ENCODE assay signal across 1 cellular context in the genomic region with DNA sequence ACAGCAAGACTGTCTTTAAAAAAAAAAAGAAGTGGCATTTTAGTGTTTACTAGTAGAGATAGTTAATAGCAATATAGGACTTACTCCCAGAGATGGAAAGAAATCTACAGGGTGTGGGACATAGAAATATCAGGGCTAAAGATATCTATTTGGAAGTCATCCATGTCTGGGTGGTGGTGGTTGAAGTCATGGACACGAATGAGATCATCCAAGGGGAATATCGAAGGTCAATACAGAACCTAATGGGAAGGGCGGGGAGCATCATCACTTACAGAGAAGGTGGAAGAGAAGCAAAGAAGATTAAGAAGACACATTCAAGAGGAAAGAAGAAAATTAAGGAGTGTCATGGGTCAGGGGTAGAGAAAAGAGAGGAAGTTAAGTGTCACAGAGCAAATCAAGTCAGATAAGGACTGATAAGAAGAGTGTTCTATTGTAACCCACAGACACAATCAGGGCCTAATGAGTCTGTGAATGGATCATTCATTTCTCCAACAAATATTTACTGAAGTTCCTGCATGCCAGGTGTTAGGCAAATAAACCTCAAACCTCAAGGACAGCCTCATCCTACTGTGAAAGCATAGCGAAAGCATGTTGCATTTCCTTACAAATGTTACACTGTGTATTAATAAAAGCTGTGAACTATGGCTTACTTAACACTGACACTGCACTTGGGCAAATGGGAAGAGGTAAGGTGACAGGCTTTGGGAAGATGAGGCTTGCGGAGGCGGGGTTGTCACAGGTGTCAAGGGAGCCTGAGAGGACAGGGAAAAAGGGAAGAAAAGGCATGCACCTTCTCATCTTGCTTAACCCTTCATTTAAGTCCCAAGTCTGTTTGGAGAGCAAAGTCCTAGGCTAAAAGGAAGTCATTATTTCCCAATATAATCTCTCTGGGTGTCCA.
TF ChIP-seq lines count a peak whose summit lies in the region.

No MANE protein-coding gene starts in this region.

TF ChIP-seq in WTC11, 78 proteins besides CTCF, POLR2A, EP300 and RAD21 (continued from another document):
- TF ChIP-seq, protein P1, sequence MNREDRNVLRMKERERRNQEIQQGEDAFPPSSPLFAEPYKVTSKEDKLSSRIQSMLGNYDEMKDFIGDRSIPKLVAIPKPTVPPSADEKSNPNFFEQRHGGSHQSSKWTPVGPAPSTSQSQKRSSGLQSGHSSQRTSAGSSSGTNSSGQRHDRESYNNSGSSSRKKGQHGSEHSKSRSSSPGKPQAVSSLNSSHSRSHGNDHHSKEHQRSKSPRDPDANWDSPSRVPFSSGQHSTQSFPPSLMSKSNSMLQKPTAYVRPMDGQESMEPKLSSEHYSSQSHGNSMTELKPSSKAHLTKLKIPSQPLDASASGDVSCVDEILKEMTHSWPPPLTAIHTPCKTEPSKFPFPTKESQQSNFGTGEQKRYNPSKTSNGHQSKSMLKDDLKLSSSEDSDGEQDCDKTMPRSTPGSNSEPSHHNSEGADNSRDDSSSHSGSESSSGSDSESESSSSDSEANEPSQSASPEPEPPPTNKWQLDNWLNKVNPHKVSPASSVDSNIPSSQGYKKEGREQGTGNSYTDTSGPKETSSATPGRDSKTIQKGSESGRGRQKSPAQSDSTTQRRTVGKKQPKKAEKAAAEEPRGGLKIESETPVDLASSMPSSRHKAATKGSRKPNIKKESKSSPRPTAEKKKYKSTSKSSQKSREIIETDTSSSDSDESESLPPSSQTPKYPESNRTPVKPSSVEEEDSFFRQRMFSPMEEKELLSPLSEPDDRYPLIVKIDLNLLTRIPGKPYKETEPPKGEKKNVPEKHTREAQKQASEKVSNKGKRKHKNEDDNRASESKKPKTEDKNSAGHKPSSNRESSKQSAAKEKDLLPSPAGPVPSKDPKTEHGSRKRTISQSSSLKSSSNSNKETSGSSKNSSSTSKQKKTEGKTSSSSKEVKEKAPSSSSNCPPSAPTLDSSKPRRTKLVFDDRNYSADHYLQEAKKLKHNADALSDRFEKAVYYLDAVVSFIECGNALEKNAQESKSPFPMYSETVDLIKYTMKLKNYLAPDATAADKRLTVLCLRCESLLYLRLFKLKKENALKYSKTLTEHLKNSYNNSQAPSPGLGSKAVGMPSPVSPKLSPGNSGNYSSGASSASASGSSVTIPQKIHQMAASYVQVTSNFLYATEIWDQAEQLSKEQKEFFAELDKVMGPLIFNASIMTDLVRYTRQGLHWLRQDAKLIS (CRISPR knock-in tag; IDR thresholded peaks at IDR 0.05; ENCODE audit: borderline replicate concordance), result no peak
- TF ChIP-seq KAT7 (CRISPR knock-in tag; IDR thresholded peaks at IDR 0.05; ENCODE audit: borderline replicate concordance), result no peak
- no peak for TF ChIP-seq ZNF121 (CRISPR knock-in tag; IDR thresholded peaks at IDR 0.05)
- no peak for TF ChIP-seq GRHL2 (CRISPR knock-in tag; IDR thresholded peaks at IDR 0.05; ENCODE audit: insufficient replicate concordance, severe bottlenecking)
- TF ChIP-seq IRF1 (CRISPR knock-in tag; IDR thresholded peaks at IDR 0.05), result no peak
